26 cellular contexts compared by ENCODE assay signal in the genomic region with DNA sequence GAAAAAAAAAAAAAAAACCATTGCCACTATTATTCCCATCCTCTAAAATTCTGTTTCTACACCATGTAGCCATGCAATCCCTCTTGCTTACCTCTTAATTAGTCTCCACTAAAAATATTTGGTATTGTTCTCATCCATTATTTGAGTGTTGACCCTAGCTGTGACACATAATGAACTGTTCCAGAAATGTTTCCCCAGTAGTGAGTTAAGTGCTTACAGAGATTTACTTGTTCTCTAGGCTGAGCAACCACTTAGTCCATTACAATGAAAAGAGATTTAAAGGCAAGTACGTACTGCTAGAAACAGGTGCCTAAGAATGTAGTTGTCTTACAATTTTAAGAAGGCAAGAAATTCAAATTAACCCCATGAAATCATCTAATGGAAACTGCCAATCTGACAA.
DNase-seq lines count a peak whose midpoint lies in the region; ATAC-seq and TF ChIP-seq lines count a peak whose summit lies in the region.
"Had no signal": no experiment of that assay in that cellular context is flagged by ENCODE, and none has a peak within 500 bp of the region (broad histone marks: within the 10 kb centered on the region; RNA-seq: fewer than 3 reads in every experiment).

No MANE protein-coding gene starts in this region.

- H3K27ac ChIP-seq in iPS-18a (ENCODE audit: low read length) (peak overlapping the region; percentile 76), testis (no peak overlapping the region)
- H3K27ac ChIP-seq: foreskin keratinocyte, pancreas, right lobe of liver, SJSA1, upper lobe of left lung had no signal

- peak overlapping the region; percentile 46 for H3K9ac ChIP-seq in iPS-18a (ENCODE audit: low read length)

- H3K4me3 ChIP-seq in iPS-18a (ENCODE audit: low read length) = no peak overlapping the region
- H3K4me3 ChIP-seq in testis = no peak overlapping the region
- H3K4me3 ChIP-seq: GM12878, pancreas, right lobe of liver, SJSA1, upper lobe of left lung had no signal

- H3K9me3 ChIP-seq in iPS-18a (ENCODE audit: control insufficient read depth, low read depth, low read length) (no peaks in the 10 kb centered on the region), testis (no peaks in the 10 kb centered on the region)
- H3K9me3 ChIP-seq: pancreas, right lobe of liver, SJSA1, upper lobe of left lung had no signal

- H3K27me3 ChIP-seq in iPS-18a (ENCODE audit: control insufficient read depth, insufficient read depth, low read length) = no peaks in the 10 kb centered on the region
- no peaks in the 10 kb centered on the region for H3K27me3 ChIP-seq in testis
- H3K27me3 ChIP-seq: foreskin keratinocyte, pancreas, right lobe of liver, SJSA1, upper lobe of left lung had no signal

- intact Hi-C loops in testis (cut with DNase I; ENCODE audit: low total_unique reads) = no loop called here

- WGBS in testis, 2 donors = 82 to 86% methylated on average over 1 of the region's 1 CpG

- no peaks in the 10 kb centered on the region for H3K36me3 ChIP-seq in iPS-18a (ENCODE audit: control insufficient read depth, low read depth, low read length)
- no peaks in the 10 kb centered on the region for H3K36me3 ChIP-seq in testis (ENCODE audit: low read depth, missing control alignments)
- H3K36me3 ChIP-seq: pancreas, right lobe of liver, SJSA1, upper lobe of left lung had no signal

- DNase-seq in DMS53 (lab: John Stamatoyannopoulos, UW) = peak; percentile 2
- DNase-seq in DMS53 treated with DMSO at 0.1 percent for 48 hours (lab: John Stamatoyannopoulos, UW; ENCODE audit: unreplicated experiment) = no peak
- peak; percentile 57 for DNase-seq in NCI-H748 (lab: John Stamatoyannopoulos, UW; ENCODE audit: unreplicated experiment)
- peak; percentile 24 for DNase-seq in pons (ENCODE audit: low spot score)
- DNase-seq in testis = no peak
- DNase-seq: 8988T; activated CD4-positive, alpha-beta T cell treated with anti-CD3 and anti-CD28 coated beads, Interleukin-2, amount 10 ng/mL, durations not matched to agents 24 days and 14 days; activated CD8-positive, alpha-beta memory T cell treated with anti-CD3 and anti-CD28 coated beads, Interleukin-2, amount 10 ng/mL, durations not matched to agents 7 days and 5 days; activated naive CD8-positive, alpha-beta T cell treated with anti-CD3 and anti-CD28 coated beads for 36 hours; CD8-positive, alpha-beta T cell; DND-41; effector CD4-positive, alpha-beta T cell; erythroblast; mesenchymal stem cell; naive B cell; NCI-H1436 treated with DMSO at 0.1 percent for 48 hours; NCI-H446; pancreas; right lobe of liver; upper lobe of left lung had no signal

- H3K4me1 ChIP-seq in iPS-18a (ENCODE audit: control insufficient read depth, low read depth, low read length) = peaks cover 46% of the 10 kb centered on the region
- no peaks in the 10 kb centered on the region for H3K4me1 ChIP-seq in testis
- H3K4me1 ChIP-seq: foreskin keratinocyte, pancreas, right lobe of liver, SJSA1 had no signal

- ATAC-seq in GM21390 (IDR thresholded peaks at IDR 0.05; ENCODE audit: unreplicated experiment) (no peak), HG03460 (IDR thresholded peaks at IDR 0.05; ENCODE audit: unreplicated experiment) (no peak)
- ATAC-seq: activated CD8-positive, alpha-beta memory T cell treated with anti-CD3 and anti-CD28 coated beads, Interleukin-2, amount 10 ng/mL, durations not matched to agents 7 days and 5 days; CD8-positive, alpha-beta T cell; foreskin keratinocyte; GM12878; pancreas; right lobe of liver had no signal

- no peak for TF ChIP-seq POLR2A in testis (IDR thresholded peaks at IDR 0.05)

- no peak for TF ChIP-seq CTCF in testis (IDR thresholded peaks at IDR 0.05)

Comparison
In these comparisons a context has a peak if more than half of its experiments do, and no peak if none do; other contexts are left out.
1. DNase-seq: peak in DMS53 (single experiment), NCI-H748 (single experiment) and pons (single experiment); none in DMS53 treated with DMSO at 0.1 percent for 48 hours (single experiment) and testis (single experiment).